ENCODE assay signal across 22 cellular contexts in genomic region chr18:25449046-25449445, GRCh38.
A peak's percentile ranks its signal among the peaks of the same experiment; 100 is the strongest.
DNase-seq lines count a peak whose midpoint lies in the region; ATAC-seq and TF ChIP-seq lines count a peak whose summit lies in the region.
"Had no signal": no experiment of that assay in that cellular context is flagged by ENCODE, and none has a peak within 500 bp of the region (broad histone marks: within the 10 kb centered on the region; RNA-seq: fewer than 3 reads in every experiment).

No MANE protein-coding gene starts in this region.

- H3K4me3 ChIP-seq in thoracic aorta (no peak overlapping the region), esophagus squamous epithelium (no peak overlapping the region), spleen (no peak overlapping the region)
- H3K4me3 ChIP-seq: BLaER1, GM12878, GM23248 had no signal

- H3K27me3 Mint-ChIP-seq in activated T-cell treated with anti-CD3 and anti-CD28 coated beads, Interleukin-2, amount 50 U/mL, for 72 hours (ENCODE audit: low read depth): no peaks in the 10 kb centered on the region
- H3K27me3 Mint-ChIP-seq: B cell; CD4-positive, CD25-positive, alpha-beta regulatory T cell had no signal

- intact Hi-C loops in esophagus squamous epithelium (cut with DNase I): no loop called here
- intact Hi-C loops in spleen (cut with DNase I; ENCODE audit: low total_unique reads): no loop called here

- H3K4me1 Mint-ChIP-seq in activated T-cell treated with anti-CD3 and anti-CD28 coated beads, Interleukin-2, amount 50 U/mL, for 72 hours (ENCODE audit: low read depth): no peaks in the 10 kb centered on the region
- H3K4me1 Mint-ChIP-seq: B cell; CD4-positive, CD25-positive, alpha-beta regulatory T cell had no signal

- H3K36me3 ChIP-seq in thoracic aorta: no peaks in the 10 kb centered on the region
- no peaks in the 10 kb centered on the region for H3K36me3 ChIP-seq in esophagus squamous epithelium
- no peaks in the 10 kb centered on the region for H3K36me3 ChIP-seq in spleen
- H3K36me3 ChIP-seq: BLaER1 had no signal

- TF ChIP-seq CTCF in thoracic aorta (IDR thresholded peaks at IDR 0.05) (no peak), esophagus squamous epithelium (IDR thresholded peaks at IDR 0.05) (no peak), spleen (IDR thresholded peaks at IDR 0.05 in 8 of 11, conservative IDR thresholded peaks at IDR 0.05 in 3 of 11) (no peak)

- no peak for TF ChIP-seq POLR2A in esophagus squamous epithelium (IDR thresholded peaks at IDR 0.05)
- TF ChIP-seq POLR2A in spleen (IDR thresholded peaks at IDR 0.05): no peak

- H3K9me3 ChIP-seq in thoracic aorta (no peaks in the 10 kb centered on the region), esophagus squamous epithelium (no peaks in the 10 kb centered on the region), spleen (peaks cover 0 to 15% (median 9%) of the 10 kb centered on the region in 8 donors)
- H3K9me3 ChIP-seq: BLaER1, Caco-2 had no signal

- H3K27ac ChIP-seq in thoracic aorta (peak overlapping the region; percentile 18 to 20), esophagus squamous epithelium (no peak overlapping the region), spleen (no peak overlapping the region)
- H3K27ac ChIP-seq: 22Rv1, BLaER1, C4-2B, GM23248 had no signal

- no peaks in the 10 kb centered on the region for H3K36me3 Mint-ChIP-seq in activated T-cell treated with anti-CD3 and anti-CD28 coated beads, Interleukin-2, amount 50 U/mL, for 72 hours (ENCODE audit: insufficient read depth in 2 of 2)
- H3K36me3 Mint-ChIP-seq: CD4-positive, CD25-positive, alpha-beta regulatory T cell; CD8-positive, alpha-beta T cell had no signal

- no peak for ATAC-seq in activated T-cell treated with anti-CD3 and anti-CD28 coated beads, Interleukin-2, amount 50 U/mL, for 72 hours (replicated peaks in 1 of 2)
- no peak for ATAC-seq in thoracic aorta (ENCODE audit: insufficient number of reproducible peaks, low FRiP score, low read depth)
- ATAC-seq in HG02938 (IDR thresholded peaks at IDR 0.05; ENCODE audit: unreplicated experiment): no peak
- ATAC-seq: CD8-positive, alpha-beta T cell; GM12878 had no signal

- peak overlapping the region; percentile 51 for H3K27ac Mint-ChIP-seq in activated T-cell treated with anti-CD3 and anti-CD28 coated beads, Interleukin-2, amount 50 U/mL, for 72 hours
- H3K27ac Mint-ChIP-seq: B cell; CD4-positive, CD25-positive, alpha-beta regulatory T cell; CD8-positive, alpha-beta T cell had no signal

- peaks cover 3 to 7% of the 10 kb centered on the region in 2 donors for H3K9me3 Mint-ChIP-seq in activated T-cell treated with anti-CD3 and anti-CD28 coated beads, Interleukin-2, amount 50 U/mL, for 72 hours

- no peaks in the 10 kb centered on the region for H3K27me3 ChIP-seq in thoracic aorta (replicated peaks; ENCODE audit: insufficient read depth)
- H3K27me3 ChIP-seq in esophagus squamous epithelium: no peaks in the 10 kb centered on the region
- no peaks in the 10 kb centered on the region for H3K27me3 ChIP-seq in spleen (replicated peaks in 1 of 7)
- H3K27me3 ChIP-seq: BLaER1 had no signal

- H3K4me3 Mint-ChIP-seq in activated T-cell treated with anti-CD3 and anti-CD28 coated beads, Interleukin-2, amount 50 U/mL, for 72 hours: no peak overlapping the region
- H3K4me3 Mint-ChIP-seq: B cell; CD8-positive, alpha-beta T cell had no signal

- peaks cover 2 to 19% of the 10 kb centered on the region in 2 donors for H3K4me1 ChIP-seq in thoracic aorta (ENCODE audit: control insufficient read depth in 1 of 2, low read depth in 2 of 2)
- H3K4me1 ChIP-seq in esophagus squamous epithelium: no peaks in the 10 kb centered on the region
- no peaks in the 10 kb centered on the region for H3K4me1 ChIP-seq in spleen
- H3K4me1 ChIP-seq: BLaER1, Caco-2 had no signal

- no peak for DNase-seq in activated T-cell treated with anti-CD3 and anti-CD28 coated beads, Interleukin-2, amount 50 U/mL, for 72 hours
- DNase-seq in activated T-cell treated with anti-CD3 and anti-CD28 coated beads, Interleukin-2, amount 50 U/mL, for 48 hours: no peak
- DNase-seq in amniotic epithelial cell (ENCODE audit: low read depth) (peak; percentile 19), pons (ENCODE audit: low spot score) (peak; percentile 6), thoracic aorta (ENCODE audit: low spot score) (no peak), esophagus squamous epithelium (lab: John Stamatoyannopoulos, UW) (no peak), spleen (no peak)
- DNase-seq: Caco-2; CD4-positive, CD25-positive, alpha-beta regulatory T cell; CD8-positive, alpha-beta T cell; DMS153; DND-41; GDM1; GM23248; H7; HCEC 1CT had no signal

Comparison
In these comparisons a context has a peak if more than half of its experiments do, and no peak if none do; other contexts are left out.
1. DNase-seq: peak in amniotic epithelial cell (single experiment) and pons (single experiment); none in activated T-cell treated with anti-CD3 and anti-CD28 coated beads, Interleukin-2, amount 50 U/mL, for 72 hours (0 of 2), activated T-cell treated with anti-CD3 and anti-CD28 coated beads, Interleukin-2, amount 50 U/mL, for 48 hours (0 of 2), thoracic aorta (single experiment), esophagus squamous epithelium (single experiment) and spleen (single experiment).
2. H3K27ac ChIP-seq: peak in thoracic aorta (2 of 2); none in esophagus squamous epithelium (0 of 4) and spleen (0 of 8).